ENCODE assay signal across 13 cellular contexts in genomic region chr17:80718428-80718827, GRCh38.
DNase-seq lines count a peak whose midpoint lies in the region; ATAC-seq and TF ChIP-seq lines count a peak whose summit lies in the region.
"Had no signal": no experiment of that assay in that cellular context is flagged by ENCODE, and none has a peak within 500 bp of the region (broad histone marks: within the 10 kb centered on the region; RNA-seq: fewer than 3 reads in every experiment).

No MANE protein-coding gene starts in this region.

- POLR2A ChIA-PET in CD4-positive, alpha-beta T cell (lab: Charles Lee): no interaction called here

- no peaks in the 10 kb centered on the region for H3K36me3 ChIP-seq in DND-41 (ENCODE audit: insufficient read depth, low read length)
- H3K36me3 ChIP-seq in transverse colon: no peaks in the 10 kb centered on the region
- H3K36me3 ChIP-seq: adrenal gland, BLaER1 had no signal

- no peak for TF ChIP-seq EP300 in transverse colon (IDR thresholded peaks at IDR 0.05; ENCODE audit: low read depth)

- H3K9me3 ChIP-seq in CD4-positive, alpha-beta T cell (ENCODE audit: control insufficient read depth, low read length): no peaks in the 10 kb centered on the region
- H3K9me3 ChIP-seq in DND-41 (ENCODE audit: insufficient read depth, low read length, severe bottlenecking): no peaks in the 10 kb centered on the region
- no peaks in the 10 kb centered on the region for H3K9me3 ChIP-seq in transverse colon
- H3K9me3 ChIP-seq: adrenal gland had no signal

- H2AFZ ChIP-seq in DND-41 (ENCODE audit: low read depth, low read length): no peak overlapping the region

- peaks cover 77% of the 10 kb centered on the region for H3K79me2 ChIP-seq in DND-41 (ENCODE audit: insufficient read depth, low read length)

- no peak for TF ChIP-seq POLR2A in transverse colon (IDR thresholded peaks at IDR 0.05)

- H3K4me1 ChIP-seq in DND-41 (ENCODE audit: insufficient read depth, low read length): peaks cover 32% of the 10 kb centered on the region
- peaks cover 0 to 7% (median 0%) of the 10 kb centered on the region in 4 donors for H3K4me1 ChIP-seq in transverse colon

- peaks cover 10% of the 10 kb centered on the region for H3K36me3 Mint-ChIP-seq in CD4-positive, alpha-beta T cell (ENCODE audit: low read depth)
- H3K36me3 Mint-ChIP-seq in activated T-helper 2 cell treated with anti-CD3 and anti-CD28 coated beads, Interferon-gamma antibody, Interleukin-2, Interleukin-4, amounts not matched to agents 10 μg/mL and 5 μg/mL and 100 μg/mL, durations not matched to agents 14 hours and 24 hours and 36 hours (ENCODE audit: low read depth): peaks cover 26% of the 10 kb centered on the region

- no peaks in the 10 kb centered on the region for H3K9me3 Mint-ChIP-seq in CD4-positive, alpha-beta T cell
- H3K9me3 Mint-ChIP-seq in activated T-helper 2 cell treated with anti-CD3 and anti-CD28 coated beads, Interferon-gamma antibody, Interleukin-2, Interleukin-4, amounts not matched to agents 10 μg/mL and 5 μg/mL and 100 μg/mL, durations not matched to agents 14 hours and 24 hours and 36 hours: no peaks in the 10 kb centered on the region

- peak overlapping the region; percentile 9 for H3K27ac Mint-ChIP-seq in CD4-positive, alpha-beta T cell
- peak overlapping the region; percentile 8 for H3K27ac Mint-ChIP-seq in activated T-helper 2 cell treated with anti-CD3 and anti-CD28 coated beads, Interferon-gamma antibody, Interleukin-2, Interleukin-4, amounts not matched to agents 10 μg/mL and 5 μg/mL and 100 μg/mL, durations not matched to agents 14 hours and 24 hours and 36 hours

- H3K4me3 ChIP-seq in DND-41 (ENCODE audit: low read depth in 1 of 2, low read length in 2 of 2) (no peak overlapping the region), transverse colon (no peak overlapping the region)
- H3K4me3 ChIP-seq: adrenal gland, BLaER1, K562 had no signal

- DNase-seq in CD4-positive, alpha-beta T cell: no peak
- DNase-seq in DND-41 (peak; percentile 29), midbrain (lab: John Stamatoyannopoulos, UW) (peak; percentile 39), transverse colon (no peak), HT-29 (ENCODE audit: low spot score) (no peak), NCI-H2081 treated with DMSO at 0.1 percent for 48 hours (lab: John Stamatoyannopoulos, UW) (no peak)
- no peak for DNase-seq in activated T-helper 2 cell treated with anti-CD3 and anti-CD28 coated beads, Interferon-gamma antibody, Interleukin-2, Interleukin-4, amounts not matched to agents 10 μg/mL and 5 μg/mL and 100 μg/mL, durations not matched to agents 14 hours and 24 hours and 36 hours (ENCODE audit: low spot score)
- DNase-seq: adrenal gland, NCI-H1417 treated with DMSO at 0.1 percent for 48 hours had no signal

- H3K4me2 ChIP-seq in DND-41 (ENCODE audit: insufficient read depth, low read length): no peak overlapping the region
- H3K4me2 ChIP-seq: BLaER1 had no signal

- no peak for ATAC-seq in CD4-positive, alpha-beta T cell (ENCODE audit: poor library complexity)
- ATAC-seq in DND-41 (ENCODE audit: insufficient read depth, low read depth): peak; percentile 76
- no peak for ATAC-seq in GM21737 (IDR thresholded peaks at IDR 0.05; ENCODE audit: unreplicated experiment)
- ATAC-seq: K562 had no signal

- peaks cover 11% of the 10 kb centered on the region; the same call in 1 of the 2 replicates for H4K20me1 ChIP-seq in DND-41 (ENCODE audit: insufficient read depth, low read length)

- no peak overlapping the region for H3K27ac ChIP-seq in CD4-positive, alpha-beta T cell (ENCODE audit: low read depth, low read length)
- H3K27ac ChIP-seq in DND-41 (ENCODE audit: low read length) (peak overlapping the region; percentile 43; the same call in 1 of the 2 replicates), transverse colon (no peak overlapping the region)
- H3K27ac ChIP-seq: adrenal gland, BLaER1, epithelial cell of prostate had no signal

- H3K4me1 Mint-ChIP-seq in CD4-positive, alpha-beta T cell (ENCODE audit: low read depth): peaks cover 60% of the 10 kb centered on the region
- peaks cover 44% of the 10 kb centered on the region for H3K4me1 Mint-ChIP-seq in activated T-helper 2 cell treated with anti-CD3 and anti-CD28 coated beads, Interferon-gamma antibody, Interleukin-2, Interleukin-4, amounts not matched to agents 10 μg/mL and 5 μg/mL and 100 μg/mL, durations not matched to agents 14 hours and 24 hours and 36 hours (ENCODE audit: low read depth)

- CTCF ChIA-PET in CD4-positive, alpha-beta T cell (lab: Charles Lee): no interaction called here

- no peak overlapping the region for H3K4me3 Mint-ChIP-seq in CD4-positive, alpha-beta T cell
- H3K4me3 Mint-ChIP-seq in activated T-helper 2 cell treated with anti-CD3 and anti-CD28 coated beads, Interferon-gamma antibody, Interleukin-2, Interleukin-4, amounts not matched to agents 10 μg/mL and 5 μg/mL and 100 μg/mL, durations not matched to agents 14 hours and 24 hours and 36 hours (ENCODE audit: low read depth): no peak overlapping the region

- in situ Hi-C loops in transverse colon (cut with MboI; ENCODE audit: low pct_ligation_motif_present in 1 of 4, low pct_unique_long_range_greater_than_20kb in 1 of 4, low sequenced_read_pairs in 3 of 4): no loop called here

- intact Hi-C loops in CD4-positive, alpha-beta T cell (cut with DNase I, micrococcal nuclease): no loop called here
- intact Hi-C loops in activated T-helper 2 cell treated with anti-CD3 and anti-CD28 coated beads, Interferon-gamma antibody, Interleukin-2, Interleukin-4, amounts not matched to agents 10 μg/mL and 5 μg/mL and 100 μg/mL, durations not matched to agents 14 hours and 24 hours and 36 hours (cut with micrococcal nuclease): no loop called here
- intact Hi-C loops in transverse colon (cut with DNase I; ENCODE audit: low total_unique reads): no loop called here

- TF ChIP-seq CTCF in CD4-positive, alpha-beta T cell (IDR thresholded peaks at IDR 0.05): no peak
- TF ChIP-seq CTCF in DND-41 (IDR thresholded peaks at IDR 0.05; ENCODE audit: borderline replicate concordance, extremely low read depth, low read length, poor library complexity, severe bottlenecking): no peak
- no peak for TF ChIP-seq CTCF in transverse colon (IDR thresholded peaks at IDR 0.05)

- H3K9ac ChIP-seq in DND-41 (ENCODE audit: low read depth, low read length): no peak overlapping the region
- H3K9ac ChIP-seq: BLaER1 had no signal

- 89 to 96% methylated on average over 3 to 4 of the region's 4 CpGs for WGBS in transverse colon (ENCODE audit: low coverage in 1 of 2), 2 donors

- no peaks in the 10 kb centered on the region for H3K27me3 ChIP-seq in CD4-positive, alpha-beta T cell (ENCODE audit: control insufficient read depth, insufficient read depth, low read length)
- H3K27me3 ChIP-seq in DND-41 (ENCODE audit: insufficient read depth, low read length, poor library complexity): no peaks in the 10 kb centered on the region
- no peaks in the 10 kb centered on the region for H3K27me3 ChIP-seq in transverse colon
- H3K27me3 ChIP-seq: adrenal gland, BLaER1 had no signal

- H3K27me3 Mint-ChIP-seq in CD4-positive, alpha-beta T cell: no peaks in the 10 kb centered on the region
- no peaks in the 10 kb centered on the region for H3K27me3 Mint-ChIP-seq in activated T-helper 2 cell treated with anti-CD3 and anti-CD28 coated beads, Interferon-gamma antibody, Interleukin-2, Interleukin-4, amounts not matched to agents 10 μg/mL and 5 μg/mL and 100 μg/mL, durations not matched to agents 14 hours and 24 hours and 36 hours (ENCODE audit: low read depth)

Comparison
In these comparisons a context has a peak if more than half of its experiments do, and no peak if none do; other contexts are left out.
1. DNase-seq: peak in DND-41 (single experiment) and midbrain (single experiment); none in CD4-positive, alpha-beta T cell (0 of 10), activated T-helper 2 cell treated with anti-CD3 and anti-CD28 coated beads, Interferon-gamma antibody, Interleukin-2, Interleukin-4, amounts not matched to agents 10 μg/mL and 5 μg/mL and 100 μg/mL, durations not matched to agents 14 hours and 24 hours and 36 hours (single experiment), transverse colon (single experiment), HT-29 (single experiment) and NCI-H2081 treated with DMSO at 0.1 percent for 48 hours (single experiment).